In the genomic region with DNA sequence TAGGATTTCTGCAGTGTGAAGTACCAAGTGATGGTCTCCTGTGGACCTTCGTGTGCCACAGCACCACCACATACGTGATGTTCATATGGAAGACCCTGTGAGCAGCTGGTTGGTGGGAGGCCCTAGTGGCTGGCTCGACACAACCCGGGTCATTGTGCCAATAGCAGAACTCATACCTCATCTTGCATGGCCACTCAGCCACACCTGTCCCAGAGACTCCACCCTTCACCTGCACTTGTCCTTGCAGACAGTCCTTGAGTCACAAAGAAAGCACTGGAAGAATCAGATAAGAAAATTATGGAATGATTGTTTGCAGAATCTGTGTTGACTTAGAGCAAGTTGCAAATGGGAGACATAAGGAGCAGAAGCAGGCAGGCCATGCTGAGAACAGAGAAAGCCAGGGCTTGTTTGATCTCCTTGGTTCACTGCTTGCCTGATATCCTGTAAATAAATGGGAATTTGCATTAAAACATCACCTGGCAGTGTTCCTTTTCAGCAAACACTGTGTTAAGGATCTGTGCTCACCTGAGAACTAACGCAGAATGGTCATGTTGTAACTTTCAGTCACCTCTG, we compare ENCODE assay signal across 16 cellular contexts.
"Had no signal": no experiment of that assay in that cellular context is flagged by ENCODE, and none has a peak within 500 bp of the region (broad histone marks: within the 10 kb centered on the region; RNA-seq: fewer than 3 reads in every experiment).

No MANE protein-coding gene starts in this region.

- H3K4me3 Mint-ChIP-seq: activated CD8-positive, alpha-beta T cell treated with anti-CD3 and anti-CD28 coated beads for 36 hours; activated naive CD4-positive, alpha-beta T cell treated with anti-CD3 and anti-CD28 coated beads, Interleukin-2, amount 50 U/mL, for 24 hours; activated T-cell treated with anti-CD3 and anti-CD28 coated beads, Interleukin-2, amount 50 U/mL, for 4 hours; memory B cell; nephron progenitor cell; stimulated activated naive CD8-positive, alpha-beta T cell treated with anti-CD3 and anti-CD28 coated beads, Interleukin-15, amount 100 ng/mL, for 72 hours had no signal

- H3K27me3 Mint-ChIP-seq: memory B cell; stimulated activated naive CD8-positive, alpha-beta T cell treated with anti-CD3 and anti-CD28 coated beads, Interleukin-15, amount 100 ng/mL, for 72 hours had no signal

- H3K27ac Mint-ChIP-seq: activated CD8-positive, alpha-beta T cell treated with anti-CD3 and anti-CD28 coated beads for 36 hours; activated naive CD4-positive, alpha-beta T cell treated with anti-CD3 and anti-CD28 coated beads, Interleukin-2, amount 50 U/mL, for 24 hours; memory B cell; nephron progenitor cell; progenitor cell of endocrine pancreas; stimulated activated naive CD8-positive, alpha-beta T cell treated with anti-CD3 and anti-CD28 coated beads, Interleukin-15, amount 100 ng/mL, for 72 hours had no signal

- H3K27ac ChIP-seq: coronary artery, left ventricle myocardium inferior, right atrium auricular region had no signal

- H3K4me1 Mint-ChIP-seq: activated naive CD4-positive, alpha-beta T cell treated with anti-CD3 and anti-CD28 coated beads, Interleukin-2, amount 50 U/mL, for 24 hours; memory B cell; stimulated activated naive CD8-positive, alpha-beta T cell treated with anti-CD3 and anti-CD28 coated beads, Interleukin-15, amount 100 ng/mL, for 72 hours had no signal

- H3K27me3 ChIP-seq: right atrium auricular region had no signal

- ATAC-seq: activated CD8-positive, alpha-beta T cell treated with anti-CD3 and anti-CD28 coated beads for 36 hours; activated T-cell treated with anti-CD3 and anti-CD28 coated beads, Interleukin-2, amount 50 U/mL, for 4 hours; esophagus mucosa; stimulated activated naive CD8-positive, alpha-beta T cell treated with anti-CD3 and anti-CD28 coated beads, Interleukin-15, amount 100 ng/mL, for 72 hours had no signal

- H3K36me3 Mint-ChIP-seq: activated naive CD4-positive, alpha-beta T cell treated with anti-CD3 and anti-CD28 coated beads, Interleukin-2, amount 50 U/mL, for 24 hours; memory B cell had no signal

- DNase-seq: activated CD4-positive, alpha-beta T cell treated with anti-CD3 and anti-CD28 coated beads for 4 hours; activated CD8-positive, alpha-beta T cell treated with anti-CD3 and anti-CD28 coated beads for 36 hours; activated effector memory CD4-positive, alpha-beta T cell treated with anti-CD3 and anti-CD28 coated beads, Interleukin-2, amount 50 U/mL, for 16 hours; activated T-cell treated with anti-CD3 and anti-CD28 coated beads, Interleukin-2, amount 50 U/mL, for 4 hours; islet precursor cell; left ventricle myocardium inferior; nephron progenitor cell; occipital lobe; stimulated activated naive CD8-positive, alpha-beta T cell treated with anti-CD3 and anti-CD28 coated beads, Interleukin-15, amount 100 ng/mL, for 72 hours had no signal

- H3K9me3 Mint-ChIP-seq: activated CD8-positive, alpha-beta T cell treated with anti-CD3 and anti-CD28 coated beads for 36 hours; activated naive CD4-positive, alpha-beta T cell treated with anti-CD3 and anti-CD28 coated beads, Interleukin-2, amount 50 U/mL, for 24 hours; activated T-cell treated with anti-CD3 and anti-CD28 coated beads, Interleukin-2, amount 50 U/mL, for 4 hours; memory B cell; stimulated activated naive CD8-positive, alpha-beta T cell treated with anti-CD3 and anti-CD28 coated beads, Interleukin-15, amount 100 ng/mL, for 72 hours had no signal

- H3K36me3 ChIP-seq: left ventricle myocardium inferior, right atrium auricular region had no signal

- H3K4me2 ChIP-seq: smooth muscle cell had no signal

- H3K4me3 ChIP-seq: coronary artery, left ventricle myocardium inferior, right atrium auricular region, smooth muscle cell had no signal
